In genomic region chr21:37712204-37712934, GRCh38 we compare ENCODE assay signal across 8 cellular contexts.
DNase-seq lines count a peak whose midpoint lies in the region; ATAC-seq and TF ChIP-seq lines count a peak whose summit lies in the region.

No MANE protein-coding gene starts in this region.

- TF ChIP-seq CTCF in ascending aorta (IDR thresholded peaks at IDR 0.05), result peak; percentile 74 to 89 (median 74)
- TF ChIP-seq CTCF in smooth muscle cell (IDR thresholded peaks at IDR 0.05; ENCODE audit: borderline replicate concordance, insufficient read depth, poor library complexity, severe bottlenecking), result peak; percentile 95

- H3K79me2 ChIP-seq in smooth muscle cell (ENCODE audit: low read depth), result no peaks in the 10 kb centered on the region

- peak; percentile 71 for ATAC-seq in GM21576 (IDR thresholded peaks at IDR 0.05; ENCODE audit: unreplicated experiment)
- ATAC-seq in GM21723 (IDR thresholded peaks at IDR 0.05; ENCODE audit: unreplicated experiment), result no peak

- no peak overlapping the region for H2AFZ ChIP-seq in smooth muscle cell (ENCODE audit: low read depth)

- no peaks in the 10 kb centered on the region for H3K27me3 ChIP-seq in ascending aorta
- no peaks in the 10 kb centered on the region for H3K27me3 ChIP-seq in smooth muscle cell (ENCODE audit: low read depth)

- H3F3A ChIP-seq in smooth muscle cell (ENCODE audit: low read depth), result no peaks in the 10 kb centered on the region

- H3K4me3 ChIP-seq in ascending aorta, result no peak overlapping the region
- no peak overlapping the region for H3K4me3 ChIP-seq in smooth muscle cell

- H3K4me1 ChIP-seq in ascending aorta, result peaks cover 0 to 4% of the 10 kb centered on the region in 2 donors
- H3K4me1 ChIP-seq in smooth muscle cell (ENCODE audit: low read depth), result no peaks in the 10 kb centered on the region

- peak; percentile 85 for DNase-seq in DMS153 treated with DMSO at 0.1 percent for 48 hours (lab: John Stamatoyannopoulos, UW; ENCODE audit: unreplicated experiment)
- peak; percentile 60 for DNase-seq in LoVo (ENCODE audit: low spot score)
- peak; percentile 70 for DNase-seq in RPMI7951 (ENCODE audit: low read depth)
- DNase-seq in ascending aorta (ENCODE audit: low spot score in 2 of 2), result peak in 1 of 2 donors; percentile 81
- peak in 36 of 51 donors; percentile 1 to 65 (median 26) for DNase-seq in hypothalamus (lab: John Stamatoyannopoulos, UW)
- DNase-seq in smooth muscle cell (lab: John Stamatoyannopoulos, UW; ENCODE audit: unreplicated experiment), result no peak

- no peaks in the 10 kb centered on the region for H3K9me3 ChIP-seq in ascending aorta
- H3K9me3 ChIP-seq in smooth muscle cell (replicated peaks; ENCODE audit: low read depth), result no peaks in the 10 kb centered on the region

- no peak overlapping the region for H3K9ac ChIP-seq in smooth muscle cell (ENCODE audit: low read depth)

- H4K20me1 ChIP-seq in smooth muscle cell (ENCODE audit: low read depth), result no peaks in the 10 kb centered on the region

- 0% methylated on average over 1 of the region's 1 CpG for WGBS in smooth muscle cell (ENCODE audit: low lambda C conversion rate)

- intact Hi-C loops in ascending aorta (cut with DNase I), result loop anchor here (2.0 to 10.0 kb wide), 5 partner anchors 204 to 645 kb away; partner anchors contain the start of gene KCNJ6

- no peak overlapping the region for H3K4me2 ChIP-seq in smooth muscle cell

- H3K27ac ChIP-seq in ascending aorta (peak overlapping the region in 1 of 2 donors; percentile 74), smooth muscle cell (ENCODE audit: low read depth) (no peak overlapping the region)

- H3K36me3 ChIP-seq in ascending aorta (no peaks in the 10 kb centered on the region), smooth muscle cell (ENCODE audit: low read depth) (no peaks in the 10 kb centered on the region)
